23 cellular contexts compared by ENCODE assay signal in the genomic region with DNA sequence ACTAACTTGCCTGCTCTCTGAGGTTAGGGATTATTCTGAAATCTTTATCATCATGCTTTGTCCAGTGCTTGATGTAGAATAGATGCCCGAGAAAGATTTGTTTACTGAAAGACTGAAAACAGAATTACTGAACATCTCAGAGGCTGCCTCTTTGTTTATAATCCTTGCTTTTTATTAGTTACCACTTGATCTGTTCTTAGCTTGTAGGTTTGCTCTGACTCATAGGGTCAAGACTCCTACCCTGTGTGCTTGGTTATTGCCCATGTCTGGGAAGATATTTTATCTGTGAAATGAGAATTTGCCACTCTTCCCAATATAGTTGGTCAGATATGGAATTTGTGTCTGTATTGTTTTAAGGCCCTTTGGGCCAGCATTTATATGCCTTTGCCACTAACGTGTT.
"Had no signal": no experiment of that assay in that cellular context is flagged by ENCODE, and none has a peak within 500 bp of the region (broad histone marks: within the 10 kb centered on the region; RNA-seq: fewer than 3 reads in every experiment).

No MANE protein-coding gene starts in this region.

- H3K4me1 ChIP-seq: gastrocnemius medialis, left lung, parathyroid adenoma, prostate gland, uterus had no signal

- H3K9me3 ChIP-seq: gastrocnemius medialis, heart left ventricle, left lung, prostate gland, sigmoid colon, spleen, transverse colon, upper lobe of right lung, uterus had no signal

- ATAC-seq: effector memory CD8-positive, alpha-beta T cell; gastrocnemius medialis; heart left ventricle; left cardiac atrium; left lung; naive thymus-derived CD4-positive, alpha-beta T cell; right cardiac atrium; stimulated activated naive B cell treated with anti-CD40 and anti-IgM and Interleukin-4, amounts not matched to agents 10 μg/mL and 1 μg/mL and 100 μg/mL, for 72 hours; upper lobe of right lung had no signal

- FAIRE-seq: endometrium, kidney had no signal

- H3K9ac ChIP-seq: neural progenitor cell, parathyroid adenoma had no signal

- H3K4me3 ChIP-seq: gastrocnemius medialis, heart left ventricle, hepatocyte, left lung, neural progenitor cell, prostate gland, sigmoid colon, skin epidermis, spleen, transverse colon, upper lobe of right lung, uterus had no signal

- H3K27ac ChIP-seq: gastrocnemius medialis, heart left ventricle, hepatocyte, left lung, neural progenitor cell, parathyroid adenoma, sigmoid colon, skin epidermis, transverse colon, upper lobe of right lung, uterus had no signal

- H3K27me3 ChIP-seq: gastrocnemius medialis, heart left ventricle, hepatocyte, left lung, neural progenitor cell, sigmoid colon, spleen, transverse colon, upper lobe of right lung, uterus had no signal

- H3K36me3 ChIP-seq: gastrocnemius medialis, heart left ventricle, left lung, neural progenitor cell, prostate gland, sigmoid colon, spleen, transverse colon, upper lobe of right lung, uterus had no signal

- H2AFZ ChIP-seq: hepatocyte, neural progenitor cell, parathyroid adenoma had no signal

- H3K4me2 ChIP-seq: hepatocyte, neural progenitor cell had no signal

- DNase-seq: cortex of kidney; effector memory CD8-positive, alpha-beta T cell; gastrocnemius medialis; heart left ventricle; kidney; left cardiac atrium; left lung; midbrain; naive thymus-derived CD4-positive, alpha-beta T cell; right cardiac atrium; sigmoid colon; spleen; stimulated activated CD4-positive, alpha-beta T cell treated with anti-CD3 and anti-CD28 coated beads, Interleukin-2, amount 100 ng/mL, for 48 hours; stimulated activated naive B cell treated with anti-CD40 and anti-IgM and Interleukin-4, amounts not matched to agents 10 μg/mL and 1 μg/mL and 100 μg/mL, for 72 hours; transverse colon; upper lobe of right lung; uterus had no signal
